18 cellular contexts compared by ENCODE assay signal in the genomic region with DNA sequence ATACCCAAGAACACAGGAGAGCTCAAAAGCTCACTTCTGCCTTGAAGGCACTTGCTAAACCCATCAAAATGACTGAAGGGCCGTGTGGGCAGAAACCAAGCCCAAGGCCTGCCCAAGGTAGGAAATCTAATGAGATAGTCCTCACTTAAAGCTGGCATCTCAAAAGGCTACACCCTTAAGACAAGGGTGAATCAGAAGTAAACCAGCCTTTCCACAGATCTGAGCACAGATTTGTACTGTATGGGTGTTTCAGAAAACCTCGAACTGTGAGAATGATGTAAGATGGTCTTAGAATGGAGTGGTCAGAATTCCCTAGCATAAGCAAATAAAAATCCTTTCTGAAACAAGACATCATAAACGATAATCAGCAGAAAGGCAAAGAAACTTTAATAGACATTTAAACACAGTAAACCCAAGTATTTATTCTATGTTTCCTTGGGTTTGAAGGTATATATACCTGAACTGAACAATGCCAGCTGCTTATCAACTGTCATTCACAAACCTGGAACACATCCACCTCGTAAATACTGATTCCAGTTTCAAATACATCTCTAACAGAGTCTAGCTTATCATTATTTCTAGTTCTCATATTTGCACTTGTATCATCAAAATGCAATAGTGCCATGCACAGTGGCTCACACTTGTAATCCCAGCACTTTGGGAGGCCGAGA.
DNase-seq lines count a peak whose midpoint lies in the region; ATAC-seq and TF ChIP-seq lines count a peak whose summit lies in the region.
"Had no signal": no experiment of that assay in that cellular context is flagged by ENCODE, and none has a peak within 500 bp of the region (broad histone marks: within the 10 kb centered on the region; RNA-seq: fewer than 3 reads in every experiment).

No MANE protein-coding gene starts in this region.

- peaks cover 5% of the 10 kb centered on the region for H3K4me1 ChIP-seq in adipocyte (ENCODE audit: control insufficient read depth, insufficient read depth, low read length)

- H3K4me3 ChIP-seq in AG09309 (ENCODE audit: control insufficient read depth, low read depth, low read length) (no peak overlapping the region), adipocyte (ENCODE audit: low read length) (no peak overlapping the region)
- H3K4me3 ChIP-seq: body of pancreas, heart right ventricle had no signal

- DNase-seq in AG09309 (ENCODE audit: low read depth) (peak; percentile 16), GM03348 (ENCODE audit: low spot score) (peak; percentile 51), adipocyte (ENCODE audit: low read depth) (peak; percentile 39), iris pigment epithelial cell (ENCODE audit: low read depth) (peak; percentile 65)
- no peak for DNase-seq in activated CD8-positive, alpha-beta memory T cell treated with anti-CD3 and anti-CD28 coated beads, Interleukin-2, amount 50 U/mL, for 48 hours
- no peak for DNase-seq in activated CD8-positive, alpha-beta memory T cell treated with anti-CD3 and anti-CD28 coated beads, Interleukin-2, amount 50 U/mL, for 4 hours
- DNase-seq: activated CD4-positive, alpha-beta T cell treated with anti-CD3 and anti-CD28 coated beads, Interleukin-2, amount 10 ng/mL, durations not matched to agents 24 days and 14 days; body of pancreas; CD8-positive, alpha-beta memory T cell; endodermal cell; HCEC 1CT; heart right ventricle; MV-4-11; stimulated activated CD4-positive, alpha-beta T cell treated with anti-CD3 and anti-CD28 coated beads, Interleukin-4, amount 100 ng/mL, for 4 hours; stimulated activated naive B cell treated with anti-CD40 and anti-IgM and Interleukin-4, amounts not matched to agents 10 μg/mL and 1 μg/mL and 100 μg/mL, for 72 hours had no signal

- H3K9me3 ChIP-seq in adipocyte (ENCODE audit: control insufficient read depth, low read length): no peaks in the 10 kb centered on the region
- H3K9me3 ChIP-seq: body of pancreas, heart right ventricle had no signal

- H3K9ac ChIP-seq in adipocyte (ENCODE audit: low read length): no peak overlapping the region

- TF ChIP-seq CTCF in AG09309 (IDR thresholded peaks at IDR 0.05; ENCODE audit: control insufficient read depth, insufficient read depth, low read depth, low read length, missing control alignments): no peak

- no peaks in the 10 kb centered on the region for H3K27me3 ChIP-seq in adipocyte (replicated peaks; ENCODE audit: control insufficient read depth, insufficient read depth, low read length)
- H3K27me3 ChIP-seq: body of pancreas, heart right ventricle had no signal

- H3K36me3 ChIP-seq in adipocyte (ENCODE audit: control insufficient read depth, insufficient read depth, low read length, severe bottlenecking): no peaks in the 10 kb centered on the region
- H3K36me3 ChIP-seq: heart right ventricle had no signal

- no peak for ATAC-seq in GM21423 (IDR thresholded peaks at IDR 0.05; ENCODE audit: unreplicated experiment)
- no peak for ATAC-seq in GM18519 (IDR thresholded peaks at IDR 0.05; ENCODE audit: low FRiP score, unreplicated experiment)
- ATAC-seq: body of pancreas; heart right ventricle; sciatic nerve; stimulated activated naive B cell treated with anti-CD40 and anti-IgM and Interleukin-4, amounts not matched to agents 10 μg/mL and 1 μg/mL and 100 μg/mL, for 72 hours had no signal

Comparison
In these comparisons a context has a peak if more than half of its experiments do, and no peak if none do; other contexts are left out.
1. DNase-seq: peak in AG09309 (single experiment), GM03348 (single experiment), adipocyte (single experiment) and iris pigment epithelial cell (single experiment); none in activated CD8-positive, alpha-beta memory T cell treated with anti-CD3 and anti-CD28 coated beads, Interleukin-2, amount 50 U/mL, for 48 hours (single experiment) and activated CD8-positive, alpha-beta memory T cell treated with anti-CD3 and anti-CD28 coated beads, Interleukin-2, amount 50 U/mL, for 4 hours (single experiment).